Comparison of ENCODE assay signal across 14 cellular contexts in the genomic region with DNA sequence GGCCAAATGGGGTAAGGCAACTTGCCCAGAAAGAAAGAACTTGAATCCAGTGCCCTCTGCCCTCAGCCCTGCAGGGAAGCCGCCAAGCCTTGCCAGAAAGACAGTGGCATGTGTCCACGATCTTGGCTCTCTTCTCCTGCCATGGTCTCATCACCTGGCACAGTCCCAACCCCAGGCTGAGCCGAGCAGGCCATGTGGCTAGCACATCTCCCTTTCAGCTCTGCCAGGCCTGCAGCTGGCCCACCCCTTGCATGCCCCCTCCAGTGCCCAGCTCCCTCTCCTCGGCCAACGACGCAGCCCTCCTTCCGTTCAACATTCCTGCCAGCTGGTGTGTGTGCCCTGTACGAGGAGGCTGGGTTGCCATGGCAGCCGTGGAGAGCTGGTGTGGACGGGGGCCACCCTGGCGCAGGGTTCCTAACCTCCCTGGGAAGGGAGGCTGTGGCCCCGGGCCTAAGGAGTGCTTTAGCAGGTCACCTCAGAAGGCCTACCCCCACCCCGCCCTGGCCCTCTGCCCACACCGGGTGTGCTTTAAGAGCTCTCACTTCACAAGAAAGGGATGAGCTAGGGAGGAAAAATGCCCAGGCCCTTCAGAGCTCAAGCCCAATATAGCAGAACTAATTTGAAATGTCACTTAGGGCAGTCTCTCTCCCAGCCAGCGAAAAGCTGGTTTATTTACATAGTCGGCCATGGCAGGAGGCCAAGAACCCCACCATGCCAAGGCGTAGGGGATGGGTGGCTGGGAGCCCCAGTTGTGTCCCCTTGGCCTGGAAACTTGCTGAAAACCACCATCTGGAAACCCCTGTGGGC.
DNase-seq lines count a peak whose midpoint lies in the region; ATAC-seq and TF ChIP-seq lines count a peak whose summit lies in the region.
"Had no signal": no experiment of that assay in that cellular context is flagged by ENCODE, and none has a peak within 500 bp of the region (broad histone marks: within the 10 kb centered on the region; RNA-seq: fewer than 3 reads in every experiment).

No MANE protein-coding gene starts in this region.

- no peaks in the 10 kb centered on the region for H3K27me3 ChIP-seq in gastrocnemius medialis

- ATAC-seq in left cardiac atrium (peak; percentile 73 to 83), gastrocnemius medialis (no peak), GM21723 (IDR thresholded peaks at IDR 0.05; ENCODE audit: unreplicated experiment) (no peak), HG02759 (IDR thresholded peaks at IDR 0.05; ENCODE audit: unreplicated experiment) (no peak)
- ATAC-seq: naive thymus-derived CD8-positive, alpha-beta T cell had no signal

- no peak for TF ChIP-seq CTCF in gastrocnemius medialis (IDR thresholded peaks at IDR 0.05 in 4 of 5, conservative IDR thresholded peaks at IDR 0.05 in 1 of 5)

- in situ Hi-C loops in gastrocnemius medialis (cut with MboI; ENCODE audit: low sequenced_read_pairs in 4 of 4), result no loop called here

- no peaks in the 10 kb centered on the region for H3K9me3 ChIP-seq in gastrocnemius medialis
- H3K9me3 ChIP-seq: breast epithelium, Caco-2 had no signal

- no peaks in the 10 kb centered on the region for H3K4me1 ChIP-seq in gastrocnemius medialis
- H3K4me1 ChIP-seq: breast epithelium, Caco-2 had no signal

- no peak overlapping the region for H3K4me3 ChIP-seq in gastrocnemius medialis
- H3K4me3 ChIP-seq: breast epithelium had no signal

- intact Hi-C loops in left cardiac atrium (cut with DNase I), result loop anchor here in 1 of 2 donors (10.0 kb wide), 1 partner anchor 46 kb away; no protein-coding TSS in a partner anchor
- intact Hi-C loops in gastrocnemius medialis (cut with DNase I; ENCODE audit: low total_unique reads), result no loop called here
- intact Hi-C loops in posterior vena cava (cut with DNase I), result loop anchor here in 1 of 2 donors (10.0 kb wide), 1 partner anchor 46 kb away; no protein-coding TSS in a partner anchor

- no peak overlapping the region for H3K27ac ChIP-seq in gastrocnemius medialis

- no peak for TF ChIP-seq POLR2A in gastrocnemius medialis (IDR thresholded peaks at IDR 0.05)

- DNase-seq in M059J (ENCODE audit: low read depth), result peak; percentile 78
- DNase-seq in NCI-H69 (lab: John Stamatoyannopoulos, UW), result peak; percentile 87
- peak; percentile 39 for DNase-seq in left cardiac atrium
- peak; percentile 2 to 16 for DNase-seq in gastrocnemius medialis
- DNase-seq in posterior vena cava (ENCODE audit: low spot score), result no peak
- no peak for DNase-seq in Kasumi-1 (lab: John Stamatoyannopoulos, UW)
- DNase-seq: activated effector memory CD4-positive, alpha-beta T cell treated with Interleukin-2 at 50 U/mL for 16 hours; Caco-2; naive thymus-derived CD8-positive, alpha-beta T cell; NCI-H82; stimulated activated CD4-positive, alpha-beta T cell treated with anti-CD3 and anti-CD28 coated beads, Interleukin-12 subunit alpha, Interleukin-12 subunit beta, amount 100 ng/mL, for 4 hours had no signal

- no peaks in the 10 kb centered on the region for H3K36me3 ChIP-seq in gastrocnemius medialis
- H3K36me3 ChIP-seq: breast epithelium had no signal

Comparison
In these comparisons a context has a peak if more than half of its experiments do, and no peak if none do; other contexts are left out.
1. DNase-seq: peak in M059J (single experiment), NCI-H69 (single experiment), left cardiac atrium (single experiment) and gastrocnemius medialis (2 of 2); none in posterior vena cava (single experiment) and Kasumi-1 (0 of 2).
2. ATAC-seq: peak in left cardiac atrium (2 of 2); none in gastrocnemius medialis (0 of 2), GM21723 (single experiment) and HG02759 (single experiment).